1 cellular context compared by ENCODE assay signal in genomic region chr6:41936073-41936837, GRCh38.
A peak's percentile ranks its signal among the peaks of the same experiment; 100 is the strongest.
TF ChIP-seq lines count a peak whose summit lies in the region.

No MANE protein-coding gene starts in this region.

TF ChIP-seq in K562, 482 proteins besides CTCF, POLR2A, EP300 and RAD21 (continued from another document and continues in another):
- no peak for TF ChIP-seq MGA (IDR thresholded peaks at IDR 0.05)
- TF ChIP-seq ZNF12 (CRISPR knock-in tag; IDR thresholded peaks at IDR 0.05), result no peak; the same call in 1 of the 2 replicates
- TF ChIP-seq E2F6 (IDR thresholded peaks at IDR 0.05; ENCODE audit: borderline replicate concordance in 1 of 2, extremely low read depth in 1 of 2, insufficient read depth in 1 of 2, insufficient read length in 1 of 2, low read depth in 1 of 2, low read length in 1 of 2, poor library complexity in 1 of 2, severe bottlenecking in 1 of 2), result no peak
- TF ChIP-seq RBBP5 (IDR thresholded peaks at IDR 0.05; ENCODE audit: borderline replicate concordance, insufficient read depth, low read length, poor library complexity, severe bottlenecking), result no peak
- TF ChIP-seq ARID4B (CRISPR knock-in tag; IDR thresholded peaks at IDR 0.05), result peak; percentile 84
- no peak for TF ChIP-seq ZNF655 (CRISPR knock-in tag; IDR thresholded peaks at IDR 0.05)
- peak; percentile 60 to 80; a peak in 3 of 4 replicates for TF ChIP-seq TRIM24 (IDR thresholded peaks at IDR 0.05)
- TF ChIP-seq ATF4 (CRISPR knock-in tag; IDR thresholded peaks at IDR 0.05), result no peak; the same call in 1 of the 2 replicates
- TF ChIP-seq ETS1 (conservative IDR thresholded peaks at IDR 0.05; ENCODE audit: control insufficient read depth, low read depth, low read length), result 0 out of 2 replicates have a peak, but pooled peaks have one; percentile 18
- no peak for TF ChIP-seq BRF1 (IDR thresholded peaks at IDR 0.05; ENCODE audit: borderline replicate concordance, extremely low read depth, insufficient read length)
- no peak; the same call in 1 of the 2 replicates for TF ChIP-seq FOXK1 (CRISPR knock-in tag; IDR thresholded peaks at IDR 0.05; ENCODE audit: borderline replicate concordance)
- TF ChIP-seq FOXM1 (IDR thresholded peaks at IDR 0.05; ENCODE audit: low read depth), result no peak
- no peak for TF ChIP-seq FOXM1 (CRISPR knock-in tag; IDR thresholded peaks at IDR 0.05; ENCODE audit: low read depth)
- TF ChIP-seq ZBTB2 (IDR thresholded peaks at IDR 0.05), result peak; percentile 74; the same call in 1 of the 2 replicates
- no peak for TF ChIP-seq POLR2AphosphoS2 (IDR thresholded peaks at IDR 0.05; ENCODE audit: low read length)
- TF ChIP-seq SIX5 (IDR thresholded peaks at IDR 0.05; ENCODE audit: borderline replicate concordance in 1 of 2, insufficient read depth in 1 of 2, low read depth in 1 of 2, low read length in 2 of 2), result no peak
- no peak for TF ChIP-seq CHD4 (IDR thresholded peaks at IDR 0.05; ENCODE audit: insufficient read depth, insufficient replicate concordance, low read depth, low read length, poor library complexity, severe bottlenecking)
- TF ChIP-seq ZNF239 (CRISPR knock-in tag; IDR thresholded peaks at IDR 0.05), result peak; percentile 53; the same call in 1 of the 2 replicates
- TF ChIP-seq SPI1 (IDR thresholded peaks at IDR 0.05; ENCODE audit: borderline replicate concordance, low read depth, low read length), result no peak
- TF ChIP-seq HDAC3 (IDR thresholded peaks at IDR 0.05; ENCODE audit: borderline replicate concordance, partially characterized antibody), result peak; percentile 73
- no peak for TF ChIP-seq MTF1 (CRISPR knock-in tag; IDR thresholded peaks at IDR 0.05; ENCODE audit: borderline replicate concordance)
- no peak for TF ChIP-seq FOXJ2 (tag; IDR thresholded peaks at IDR 0.05)
- peak in 1 of 2 experiments; percentile 79; a peak in 2 of 4 replicates for TF ChIP-seq ARNT (IDR thresholded peaks at IDR 0.05)
- TF ChIP-seq SRSF7 (optimal IDR thresholded peaks at IDR 0.05; ENCODE audit: low read depth, low read length), result no peak
- peak; percentile 78 for TF ChIP-seq NFIC (IDR thresholded peaks at IDR 0.05)
- no peak for TF ChIP-seq ZKSCAN3 (CRISPR knock-in tag; IDR thresholded peaks at IDR 0.05)
- TF ChIP-seq CBFA2T2 (conservative IDR thresholded peaks at IDR 0.05), result peak; percentile 66
- TF ChIP-seq EGR1 (conservative IDR thresholded peaks at IDR 0.05), result no peak
- TF ChIP-seq KDM5B (IDR thresholded peaks at IDR 0.05; ENCODE audit: insufficient replicate concordance, low read depth, low read length), result no peak
- no peak for TF ChIP-seq NELFE (IDR thresholded peaks at IDR 0.05; ENCODE audit: insufficient read depth, insufficient read length)
- TF ChIP-seq ZNF644 (tag; IDR thresholded peaks at IDR 0.05; ENCODE audit: low read depth), result peak; percentile 70; the same call in 1 of the 2 replicates
- TF ChIP-seq MXI1 (IDR thresholded peaks at IDR 0.05; ENCODE audit: low read depth, low read length), result no peak
- no peak; the same call in 1 of the 2 replicates for TF ChIP-seq SMARCC2 (IDR thresholded peaks at IDR 0.05; ENCODE audit: low read depth)
- TF ChIP-seq TFE3 (CRISPR knock-in tag; IDR thresholded peaks at IDR 0.05), result no peak
